In the genomic region with DNA sequence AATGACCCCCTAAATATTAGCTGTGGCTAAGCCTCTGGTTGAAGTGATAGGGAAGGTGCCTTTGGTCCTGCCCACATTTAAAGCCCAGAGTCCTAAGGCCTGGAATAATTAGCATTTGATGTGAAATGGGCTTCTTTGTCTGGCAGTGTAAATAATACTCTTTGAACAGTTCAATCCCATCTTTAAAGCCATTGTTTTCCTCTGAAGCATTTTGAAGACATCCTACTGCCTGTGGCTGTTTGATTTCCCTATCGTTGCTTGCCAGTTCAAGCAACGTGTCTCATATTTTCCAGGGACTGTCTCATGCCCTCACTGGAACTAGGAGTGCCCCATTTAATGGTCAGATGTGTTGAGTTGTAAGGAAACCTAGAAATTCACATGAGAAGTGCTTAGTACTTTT, we compare ENCODE assay signal across 23 cellular contexts.
DNase-seq lines count a peak whose midpoint lies in the region; ATAC-seq, FAIRE-seq and TF ChIP-seq lines count a peak whose summit lies in the region.
"Had no signal": no experiment of that assay in that cellular context is flagged by ENCODE, and none has a peak within 500 bp of the region (broad histone marks: within the 10 kb centered on the region; RNA-seq: fewer than 3 reads in every experiment).

No MANE protein-coding gene starts in this region.

- H3K4me3 ChIP-seq in HepG2 (replicated peaks in 1 of 3; ENCODE audit: insufficient read depth in 1 of 3, low read depth in 2 of 3, low read length in 3 of 3) (no peak overlapping the region), right lobe of liver (no peak overlapping the region), OCI-LY1 (ENCODE audit: low read depth, low read length, poor library complexity, severe bottlenecking) (no peak overlapping the region), endothelial cell of umbilical vein (replicated peaks in 1 of 3; ENCODE audit: insufficient read depth in 1 of 3, low read depth in 1 of 3, low read length in 3 of 3) (no peak overlapping the region)
- H3K4me3 ChIP-seq: smooth muscle cell, testis, vagina had no signal

- H3K27me3 Mint-ChIP-seq in naive thymus-derived CD8-positive, alpha-beta T cell = no peaks in the 10 kb centered on the region
- H3K27me3 Mint-ChIP-seq: activated CD4-positive, alpha-beta T cell treated with anti-CD3 and anti-CD28 coated beads, Interleukin-2, amount 10 ng/mL, durations not matched to agents 7 days and 5 days; CD4-positive, alpha-beta memory T cell; effector memory CD8-positive, alpha-beta T cell; T-cell had no signal

- H3K4me1 ChIP-seq in HepG2 (ENCODE audit: insufficient read depth, low read length) (peaks cover 36% of the 10 kb centered on the region), right lobe of liver (no peaks in the 10 kb centered on the region), OCI-LY1 (ENCODE audit: insufficient read depth, low read length, severe bottlenecking) (peaks cover 49% of the 10 kb centered on the region), endothelial cell of umbilical vein (ENCODE audit: control insufficient read depth, extremely low read depth, insufficient read depth, low read length) (peaks cover 20% of the 10 kb centered on the region)

- peaks cover 0 to 2% (median 0%) of the 10 kb centered on the region in 3 donors for H3K36me3 Mint-ChIP-seq in naive thymus-derived CD8-positive, alpha-beta T cell
- H3K36me3 Mint-ChIP-seq: CD4-positive, alpha-beta memory T cell had no signal

- no peak overlapping the region for H3K4me2 ChIP-seq in HepG2 (ENCODE audit: low read depth, low read length)
- H3K4me2 ChIP-seq in OCI-LY1 (ENCODE audit: low read length) = no peak overlapping the region
- no peak overlapping the region for H3K4me2 ChIP-seq in endothelial cell of umbilical vein (ENCODE audit: insufficient read depth, low read length)
- H3K4me2 ChIP-seq: smooth muscle cell had no signal

- H3K9ac ChIP-seq in HepG2 (ENCODE audit: insufficient read depth, low read depth, low read length) = no peak overlapping the region
- H3K9ac ChIP-seq in OCI-LY1 (ENCODE audit: low read length) = no peak overlapping the region
- H3K9ac ChIP-seq in endothelial cell of umbilical vein (replicated peaks; ENCODE audit: extremely low read depth, insufficient read depth, low read length) = no peak overlapping the region

- no peaks in the 10 kb centered on the region for H3K9me3 Mint-ChIP-seq in naive thymus-derived CD8-positive, alpha-beta T cell
- H3K9me3 Mint-ChIP-seq: effector memory CD8-positive, alpha-beta T cell; H9; T-cell had no signal

- H3K27ac Mint-ChIP-seq in naive thymus-derived CD8-positive, alpha-beta T cell = peak overlapping the region in 4 of 10 donors; percentile 11 to 49 (median 30)
- H3K27ac Mint-ChIP-seq: activated CD4-positive, alpha-beta T cell treated with anti-CD3 and anti-CD28 coated beads, Interleukin-2, amount 10 ng/mL, durations not matched to agents 7 days and 5 days; effector memory CD8-positive, alpha-beta T cell had no signal

- CTCF ChIA-PET in HepG2 (lab: Yijun Ruan, JAX; ENCODE audit: low intra/inter-chr PET ratio, low total read pairs) = no interaction called here
- CTCF ChIA-PET in endothelial cell of umbilical vein (lab: Charles Lee) = interaction anchor here (2.4 kb wide), 1 partner anchor 92 kb away, joined by 6 read pairs; a partner anchor contains a TSS

- TF ChIP-seq POLR2A in HepG2 (IDR thresholded peaks at IDR 0.05; ENCODE audit: insufficient read depth in 1 of 2, low read depth in 2 of 2, low read length in 2 of 2) (no peak), right lobe of liver (IDR thresholded peaks at IDR 0.05) (no peak), endothelial cell of umbilical vein (IDR thresholded peaks at IDR 0.05; ENCODE audit: low read depth, low read length) (no peak)

- dilution Hi-C loops in endothelial cell of umbilical vein (cut with MboI; ENCODE audit: extremely low pct_ligation_motif_present, low sequenced_read_pairs) = no loop called here

- H3K79me2 ChIP-seq in HepG2 (ENCODE audit: insufficient read depth, low read length) = no peaks in the 10 kb centered on the region
- H3K79me2 ChIP-seq in OCI-LY1 (ENCODE audit: insufficient read depth, low read length) = no peaks in the 10 kb centered on the region
- H3K79me2 ChIP-seq in endothelial cell of umbilical vein (ENCODE audit: control insufficient read depth, insufficient read depth, low read length) = no peaks in the 10 kb centered on the region

- no peaks in the 10 kb centered on the region for H4K20me1 ChIP-seq in HepG2 (ENCODE audit: insufficient read depth, low read length)
- no peaks in the 10 kb centered on the region for H4K20me1 ChIP-seq in OCI-LY1 (ENCODE audit: insufficient read depth, low read length)
- no peaks in the 10 kb centered on the region for H4K20me1 ChIP-seq in endothelial cell of umbilical vein (replicated peaks; ENCODE audit: control insufficient read depth, extremely low read depth, insufficient read depth, low read length)

- H3F3A ChIP-seq in OCI-LY1 (ENCODE audit: insufficient read depth, low read length) = peaks cover under 1% of the 10 kb centered on the region; the same call in 1 of the 2 replicates

- H3K9me1 ChIP-seq in endothelial cell of umbilical vein (replicated peaks; ENCODE audit: control insufficient read depth, extremely low read depth, insufficient read depth, low read length) = no peaks in the 10 kb centered on the region

- TF ChIP-seq EP300 in HepG2 (IDR thresholded peaks at IDR 0.05; ENCODE audit: low read depth in 2 of 2, low read length in 2 of 2) (no peak), HepG2 (CRISPR knock-in tag; IDR thresholded peaks at IDR 0.05; ENCODE audit: borderline replicate concordance) (no peak)

- H3K27me3 ChIP-seq in HepG2 (ENCODE audit: control insufficient read depth in 1 of 2, insufficient read depth in 2 of 2, low read length in 2 of 2) (peaks cover 4 to 24% of the 10 kb centered on the region in 2 experiments; a peak in 2 of 5 replicates), right lobe of liver (peaks cover 0 to 35% of the 10 kb centered on the region in 2 donors), OCI-LY1 (ENCODE audit: insufficient read depth, low read length) (no peaks in the 10 kb centered on the region), endothelial cell of umbilical vein (ENCODE audit: control insufficient read depth in 2 of 2, insufficient read depth in 2 of 2, low read length in 2 of 2) (no peaks in the 10 kb centered on the region)
- H3K27me3 ChIP-seq: brain microvascular endothelial cell, testis, vagina had no signal

- H3K4me1 Mint-ChIP-seq in naive thymus-derived CD8-positive, alpha-beta T cell = peaks cover 4 to 17% (median 9%) of the 10 kb centered on the region in 4 donors

- H3K27ac ChIP-seq in HepG2 (ENCODE audit: extremely low read length, insufficient read depth, low read length) (no peak overlapping the region), right lobe of liver (no peak overlapping the region), OCI-LY1 (ENCODE audit: low read depth, low read length, poor library complexity, severe bottlenecking) (peak overlapping the region; percentile 99), endothelial cell of umbilical vein (ENCODE audit: insufficient read depth, low read depth, low read length) (no peak overlapping the region)
- H3K27ac ChIP-seq: brain microvascular endothelial cell, testis, vagina had no signal

- POLR2A ChIA-PET in HepG2 (lab: Yijun Ruan, JAX) (no interaction called here), endothelial cell of umbilical vein (lab: Charles Lee) (interaction anchor here (7.3 kb wide), 1 partner anchor 59 kb away, joined by 60 read pairs; a partner anchor contains a TSS)
- POLR2A ChIA-PET in naive thymus-derived CD8-positive, alpha-beta T cell (lab: Charles Lee) = interaction anchor here (0.7 to 7.9 kb wide), 12 partner anchors 9 to 151 kb away, joined by 5 to 271 read pairs (median 88); a partner anchor contains a TSS

- no peak for TF ChIP-seq RAD21 in HepG2 (CRISPR knock-in tag; IDR thresholded peaks at IDR 0.05)

- TF ChIP-seq CTCF in HepG2 (CRISPR knock-in tag; IDR thresholded peaks at IDR 0.05) (no peak), right lobe of liver (IDR thresholded peaks at IDR 0.05) (no peak), OCI-LY1 (IDR thresholded peaks at IDR 0.05; ENCODE audit: low read length) (no peak), endothelial cell of umbilical vein (IDR thresholded peaks at IDR 0.05; ENCODE audit: extremely low read depth in 1 of 2, insufficient read depth in 1 of 2, low read depth in 1 of 2, low read length in 2 of 2) (no peak)

- H3K9me3 ChIP-seq in HepG2 (ENCODE audit: low read length) (no peaks in the 10 kb centered on the region), right lobe of liver (no peaks in the 10 kb centered on the region), OCI-LY1 (ENCODE audit: low read length) (no peaks in the 10 kb centered on the region), endothelial cell of umbilical vein (replicated peaks; ENCODE audit: control insufficient read depth, insufficient read depth, low read length) (no peaks in the 10 kb centered on the region)
- H3K9me3 ChIP-seq: testis, vagina had no signal

- DNase-seq in HepG2 (ENCODE audit: low spot score) (no peak), right lobe of liver (no peak), endothelial cell of umbilical vein (ENCODE audit: low read depth, low spot score) (peak; percentile 43), AG20443 (ENCODE audit: low spot score) (no peak)
- no peak for DNase-seq in naive thymus-derived CD8-positive, alpha-beta T cell
- DNase-seq: activated CD4-positive, alpha-beta T cell treated with anti-CD3 and anti-CD28 coated beads, Interleukin-2, amount 10 ng/mL, durations not matched to agents 7 days and 5 days; brain microvascular endothelial cell; CD4-positive, alpha-beta memory T cell; effector memory CD8-positive, alpha-beta T cell; H9; KBM-7; kidney glomerular epithelial cell; NCI-H187 treated with DMSO at 0.1 percent for 48 hours; nucleus accumbens; Right ventricle myocardium superior; stimulated activated CD4-positive, alpha-beta T cell treated with anti-CD3 and anti-CD28 coated beads, Interleukin-2, amount 100 ng/mL, for 48 hours; stimulated activated naive CD4-positive, alpha-beta T cell; T-cell; testis had no signal

- ATAC-seq in HepG2 (no peak), right lobe of liver (no peak), GM21529 (IDR thresholded peaks at IDR 0.05; ENCODE audit: unreplicated experiment) (no peak)
- no peak for ATAC-seq in naive thymus-derived CD8-positive, alpha-beta T cell
- ATAC-seq: effector memory CD8-positive, alpha-beta T cell; T-cell had no signal

- H2AFZ ChIP-seq in HepG2 (ENCODE audit: low read length) (no peak overlapping the region), OCI-LY1 (ENCODE audit: low read length) (no peak overlapping the region), endothelial cell of umbilical vein (ENCODE audit: low read depth, low read length) (peak overlapping the region; percentile 61)

- peak overlapping the region in 1 of 10 donors; percentile 9 for H3K4me3 Mint-ChIP-seq in naive thymus-derived CD8-positive, alpha-beta T cell
- H3K4me3 Mint-ChIP-seq: activated CD4-positive, alpha-beta T cell treated with anti-CD3 and anti-CD28 coated beads, Interleukin-2, amount 10 ng/mL, durations not matched to agents 7 days and 5 days; CD4-positive, alpha-beta memory T cell; effector memory CD8-positive, alpha-beta T cell; T-cell had no signal

- in situ Hi-C loops in HepG2 (cut with HindIII; ENCODE audit: extremely low pct_ligation_motif_present, low pct_unique_long_range_greater_than_20kb) = no loop called here

- no peaks in the 10 kb centered on the region for H3K9me2 ChIP-seq in OCI-LY1 (ENCODE audit: low read depth, low read length)

- intact Hi-C loops in HepG2 (cut with micrococcal nuclease; ENCODE audit: unreplicated experiment) = no loop called here
- intact Hi-C loops in right lobe of liver (cut with DNase I) = no loop called here
- intact Hi-C loops in endothelial cell of umbilical vein (cut with micrococcal nuclease) = no loop called here

- 38% methylated on average over 2 of the region's 2 CpGs for WGBS in HepG2 (ENCODE audit: low lambda C conversion rate)
- WGBS in right lobe of liver (ENCODE audit: insufficient coverage, low coverage, low lambda C conversion rate, missing lambda C conversion rate) = 59% methylated on average over 2 of the region's 2 CpGs

- no peaks in the 10 kb centered on the region for H3K36me3 ChIP-seq in HepG2 (replicated peaks in 1 of 2; ENCODE audit: control insufficient read depth in 1 of 2, insufficient read depth in 2 of 2, low read length in 2 of 2)
- H3K36me3 ChIP-seq in right lobe of liver = no peaks in the 10 kb centered on the region
- no peaks in the 10 kb centered on the region for H3K36me3 ChIP-seq in OCI-LY1 (ENCODE audit: insufficient read depth, low read length)
- H3K36me3 ChIP-seq in endothelial cell of umbilical vein (ENCODE audit: control insufficient read depth in 2 of 2, extremely low read depth in 1 of 2, insufficient read depth in 2 of 2, low read length in 2 of 2) = no peaks in the 10 kb centered on the region
- H3K36me3 ChIP-seq: brain microvascular endothelial cell, vagina had no signal

- BruUV-seq in HepG2 (replicated peaks; lab: Mats Ljungman, UMichigan) = no TSS peak
- BruUV-seq in endothelial cell of umbilical vein (replicated peaks; lab: Mats Ljungman, UMichigan) = no TSS peak

- FAIRE-seq in HepG2 (lab: Jason Lieb, UNC) (no peak), endothelial cell of umbilical vein (lab: Jason Lieb, UNC) (no peak)
